ENCODE assay signal across 14 cellular contexts in genomic region chr6:125750692-125751333, GRCh38. TPM values are rescaled to one million over a fixed set of nuclear protein-coding genes. Genes with fewer than 3 reads are reported as not detected.
DNase-seq lines count a peak whose midpoint lies in the region; ATAC-seq, FAIRE-seq and TF ChIP-seq lines count a peak whose summit lies in the region.
"Had no signal": no experiment of that assay in that cellular context is flagged by ENCODE, and none has a peak within 500 bp of the region (broad histone marks: within the 10 kb centered on the region; RNA-seq: fewer than 3 reads in every experiment).

No MANE protein-coding gene starts in this region.

- peaks cover 0 to 2% of the 10 kb centered on the region in 2 donors for H3K4me1 ChIP-seq in kidney (ENCODE audit: control insufficient read depth in 1 of 2, insufficient read depth in 1 of 2, low read depth in 1 of 2, low read length in 2 of 2)
- H3K4me1 ChIP-seq in testis = peaks cover 3% of the 10 kb centered on the region

- H3K9me3 ChIP-seq in kidney (ENCODE audit: control insufficient read depth in 1 of 2, low read length in 2 of 2) = no peaks in the 10 kb centered on the region
- H3K9me3 ChIP-seq in testis = no peaks in the 10 kb centered on the region
- H3K9me3 ChIP-seq: BLaER1 treated with 17β-estradiol and CSF1 and Interleukin-3, amounts not matched to agents 10 nM and 100 nM; colonic mucosa had no signal

- H3K9ac ChIP-seq in kidney (ENCODE audit: low read length in 2 of 2) = peak overlapping the region; percentile 49 to 89

- H3K27ac ChIP-seq in kidney (ENCODE audit: low read depth in 2 of 2, low read length in 2 of 2) (no peak overlapping the region), testis (no peak overlapping the region)
- H3K27ac ChIP-seq: BLaER1 treated with 17β-estradiol and CSF1 and Interleukin-3, amounts not matched to agents 10 nM and 100 nM; colonic mucosa had no signal

- intact Hi-C loops in kidney (cut with DNase I) (no loop called here), testis (cut with DNase I; ENCODE audit: low total_unique reads) (loop anchor here (5.0 kb wide), 1 partner anchor 439 kb away; no protein-coding TSS in a partner anchor)

- DNase-seq in activated naive CD4-positive, alpha-beta T cell treated with anti-CD3 and anti-CD28 coated beads, Interleukin-2, amount 10 ng/mL, durations not matched to agents 7 days and 5 days = no peak
- DNase-seq in activated naive CD4-positive, alpha-beta T cell treated with anti-CD3 and anti-CD28 coated beads, Interleukin-2, amount 50 U/mL, for 72 hours (ENCODE audit: low spot score in 2 of 2) = no peak
- DNase-seq in kidney (no peak), testis (no peak), iPS-NIHi11 (ENCODE audit: low spot score) (no peak), NCI-H524 treated with DMSO at 0.1 percent for 48 hours (lab: John Stamatoyannopoulos, UW) (no peak)
- DNase-seq: colonic mucosa; HCEC 1CT; stimulated activated CD4-positive, alpha-beta T cell treated with anti-CD3 and anti-CD28 coated beads, Interleukin-2, amount 100 ng/mL, for 48 hours had no signal

- peaks cover 78% of the 10 kb centered on the region for H3K27me3 Mint-ChIP-seq in activated naive CD4-positive, alpha-beta T cell treated with anti-CD3 and anti-CD28 coated beads, Interleukin-2, amount 10 ng/mL, durations not matched to agents 7 days and 5 days
- H3K27me3 Mint-ChIP-seq in activated T-helper 17 cell treated with anti-CD3 and anti-CD28 coated beads, Interleukin-2, amount 50 U/mL, for 72 hours = peaks cover 36% of the 10 kb centered on the region

- CTCF ChIA-PET in activated naive CD4-positive, alpha-beta T cell treated with anti-CD3 and anti-CD28 coated beads, Interleukin-2, amount 10 ng/mL, durations not matched to agents 7 days and 5 days (lab: Charles Lee) = interaction anchor here (4.9 kb wide), 1 partner anchor 439 kb away, joined by 82 read pairs; no protein-coding TSS in a partner anchor

- peaks cover 36% of the 10 kb centered on the region for H3K4me1 Mint-ChIP-seq in activated naive CD4-positive, alpha-beta T cell treated with anti-CD3 and anti-CD28 coated beads, Interleukin-2, amount 10 ng/mL, durations not matched to agents 7 days and 5 days
- H3K4me1 Mint-ChIP-seq in activated T-helper 17 cell treated with anti-CD3 and anti-CD28 coated beads, Interleukin-2, amount 50 U/mL, for 72 hours = peaks cover 21% of the 10 kb centered on the region

- H3K9me3 Mint-ChIP-seq in activated naive CD4-positive, alpha-beta T cell treated with anti-CD3 and anti-CD28 coated beads, Interleukin-2, amount 10 ng/mL, durations not matched to agents 7 days and 5 days = no peaks in the 10 kb centered on the region
- H3K9me3 Mint-ChIP-seq in activated naive CD4-positive, alpha-beta T cell treated with anti-CD3 and anti-CD28 coated beads, Interleukin-2, amount 50 U/mL, for 72 hours = no peaks in the 10 kb centered on the region
- no peaks in the 10 kb centered on the region for H3K9me3 Mint-ChIP-seq in activated T-helper 17 cell treated with anti-CD3 and anti-CD28 coated beads, Interleukin-2, amount 50 U/mL, for 72 hours

- no peak for ATAC-seq in activated naive CD4-positive, alpha-beta T cell treated with anti-CD3 and anti-CD28 coated beads, Interleukin-2, amount 50 U/mL, for 72 hours
- ATAC-seq in activated T-helper 17 cell treated with anti-CD3 and anti-CD28 coated beads, Interleukin-2, amount 50 U/mL, for 72 hours (replicated peaks) = no peak
- ATAC-seq in GM19397 (IDR thresholded peaks at IDR 0.05; ENCODE audit: unreplicated experiment) = no peak
- ATAC-seq: activated CD4-positive, CD25-positive, alpha-beta regulatory T cell treated with anti-CD3 and anti-CD28 coated beads, Interleukin-2, amount 50 U/mL, for 24 hours had no signal

- peak overlapping the region; percentile 86 to 89 for H3K4me3 ChIP-seq in kidney (ENCODE audit: low read length in 2 of 2)
- H3K4me3 ChIP-seq in testis = peak overlapping the region; percentile 60 to 80

- no peak overlapping the region for H3K27ac Mint-ChIP-seq in activated naive CD4-positive, alpha-beta T cell treated with anti-CD3 and anti-CD28 coated beads, Interleukin-2, amount 10 ng/mL, durations not matched to agents 7 days and 5 days
- no peak overlapping the region for H3K27ac Mint-ChIP-seq in activated naive CD4-positive, alpha-beta T cell treated with anti-CD3 and anti-CD28 coated beads, Interleukin-2, amount 50 U/mL, for 72 hours
- no peak overlapping the region for H3K27ac Mint-ChIP-seq in activated T-helper 17 cell treated with anti-CD3 and anti-CD28 coated beads, Interleukin-2, amount 50 U/mL, for 72 hours

- peaks cover 4% of the 10 kb centered on the region for H3K36me3 Mint-ChIP-seq in activated naive CD4-positive, alpha-beta T cell treated with anti-CD3 and anti-CD28 coated beads, Interleukin-2, amount 10 ng/mL, durations not matched to agents 7 days and 5 days
- H3K36me3 Mint-ChIP-seq in activated naive CD4-positive, alpha-beta T cell treated with anti-CD3 and anti-CD28 coated beads, Interleukin-2, amount 50 U/mL, for 72 hours = peaks cover 5 to 18% of the 10 kb centered on the region in 2 donors
- peaks cover 6% of the 10 kb centered on the region for H3K36me3 Mint-ChIP-seq in activated T-helper 17 cell treated with anti-CD3 and anti-CD28 coated beads, Interleukin-2, amount 50 U/mL, for 72 hours (ENCODE audit: low read depth)

- TF ChIP-seq CTCF in kidney (IDR thresholded peaks at IDR 0.05; ENCODE audit: borderline replicate concordance, extremely low read depth, insufficient read depth) = no peak
- TF ChIP-seq CTCF in testis (IDR thresholded peaks at IDR 0.05) = no peak

- H3K4me3 Mint-ChIP-seq in activated naive CD4-positive, alpha-beta T cell treated with anti-CD3 and anti-CD28 coated beads, Interleukin-2, amount 10 ng/mL, durations not matched to agents 7 days and 5 days = peak overlapping the region; percentile 83
- peak overlapping the region; percentile 86 for H3K4me3 Mint-ChIP-seq in activated T-helper 17 cell treated with anti-CD3 and anti-CD28 coated beads, Interleukin-2, amount 50 U/mL, for 72 hours

- no peak for TF ChIP-seq POLR2A in testis (IDR thresholded peaks at IDR 0.05)

- H3K36me3 ChIP-seq in kidney (ENCODE audit: control insufficient read depth in 1 of 2, insufficient read depth in 2 of 2, low read length in 2 of 2) (peaks cover 0 to 5% of the 10 kb centered on the region in 2 donors), testis (ENCODE audit: low read depth, missing control alignments) (no peaks in the 10 kb centered on the region)
- H3K36me3 ChIP-seq: BLaER1 treated with 17β-estradiol and CSF1 and Interleukin-3, amounts not matched to agents 10 nM and 100 nM; colonic mucosa had no signal

- 12 to 29% methylated on average over 4 of the region's 4 CpGs for WGBS in testis, 2 donors

- no peaks in the 10 kb centered on the region for H3K27me3 ChIP-seq in testis

- FAIRE-seq in kidney (lab: Jason Lieb, UNC) = no peak

RNA-seq across cellular contexts. Expression of gene HEY2, which starts 1.4 kb away (rescaled TPM):
- not detected for total RNA-seq in activated naive CD4-positive, alpha-beta T cell treated with anti-CD3 and anti-CD28 coated beads, Interleukin-2, amount 50 U/mL, for 72 hours
- total RNA-seq in activated T-helper 17 cell treated with anti-CD3 and anti-CD28 coated beads, Interleukin-2, amount 50 U/mL, for 72 hours = under 1 TPM in 1 of 2 donors, not detected in 1; 0.09 TPM
- 10.7 TPM for total RNA-seq in kidney
- polyA plus RNA-seq in kidney (ENCODE audit: insufficient read depth, low read depth, low replicate concordance) = 4.2 TPM
- total RNA-seq in testis = 1 to 10 TPM; 7.3 to 8.7 TPM
- 12.3 TPM for polyA plus RNA-seq in testis (ENCODE audit: insufficient read depth, low read depth, low replicate concordance)
- total RNA-seq: lung microvascular endothelial cell had no signal

RNA-seq across cellular contexts. Expression of gene NCOA7, which starts 39.9 kb away (rescaled TPM):
- total RNA-seq in activated naive CD4-positive, alpha-beta T cell treated with anti-CD3 and anti-CD28 coated beads, Interleukin-2, amount 50 U/mL, for 72 hours = 10 to 100 TPM; 50.8 to 58.8 TPM
- 10 to 100 TPM; 44.6 to 59.9 TPM for total RNA-seq in activated T-helper 17 cell treated with anti-CD3 and anti-CD28 coated beads, Interleukin-2, amount 50 U/mL, for 72 hours
- total RNA-seq in kidney = 135 TPM
- 21.0 TPM for polyA plus RNA-seq in kidney (ENCODE audit: insufficient read depth, low read depth, low replicate concordance)
- 10 to 100 TPM; 18.9 to 26.7 TPM for total RNA-seq in testis
- 7.5 TPM for polyA plus RNA-seq in testis (ENCODE audit: insufficient read depth, low read depth, low replicate concordance)

Comparison
In these comparisons a context has a peak if more than half of its experiments do, and no peak if none do; other contexts are left out.
1. RNA of gene HEY2, which starts 1.4 kb away (total RNA-seq): 10.7 TPM in kidney (single experiment) and 7.3 to 8.7 TPM in testis; 0.09 TPM in activated T-helper 17 cell treated with anti-CD3 and anti-CD28 coated beads, Interleukin-2, amount 50 U/mL, for 72 hours and not detected in activated naive CD4-positive, alpha-beta T cell treated with anti-CD3 and anti-CD28 coated beads, Interleukin-2, amount 50 U/mL, for 72 hours; every median in the first group is over 4 times any median in the second.